1 cellular context compared by ENCODE assay signal in the genomic region with DNA sequence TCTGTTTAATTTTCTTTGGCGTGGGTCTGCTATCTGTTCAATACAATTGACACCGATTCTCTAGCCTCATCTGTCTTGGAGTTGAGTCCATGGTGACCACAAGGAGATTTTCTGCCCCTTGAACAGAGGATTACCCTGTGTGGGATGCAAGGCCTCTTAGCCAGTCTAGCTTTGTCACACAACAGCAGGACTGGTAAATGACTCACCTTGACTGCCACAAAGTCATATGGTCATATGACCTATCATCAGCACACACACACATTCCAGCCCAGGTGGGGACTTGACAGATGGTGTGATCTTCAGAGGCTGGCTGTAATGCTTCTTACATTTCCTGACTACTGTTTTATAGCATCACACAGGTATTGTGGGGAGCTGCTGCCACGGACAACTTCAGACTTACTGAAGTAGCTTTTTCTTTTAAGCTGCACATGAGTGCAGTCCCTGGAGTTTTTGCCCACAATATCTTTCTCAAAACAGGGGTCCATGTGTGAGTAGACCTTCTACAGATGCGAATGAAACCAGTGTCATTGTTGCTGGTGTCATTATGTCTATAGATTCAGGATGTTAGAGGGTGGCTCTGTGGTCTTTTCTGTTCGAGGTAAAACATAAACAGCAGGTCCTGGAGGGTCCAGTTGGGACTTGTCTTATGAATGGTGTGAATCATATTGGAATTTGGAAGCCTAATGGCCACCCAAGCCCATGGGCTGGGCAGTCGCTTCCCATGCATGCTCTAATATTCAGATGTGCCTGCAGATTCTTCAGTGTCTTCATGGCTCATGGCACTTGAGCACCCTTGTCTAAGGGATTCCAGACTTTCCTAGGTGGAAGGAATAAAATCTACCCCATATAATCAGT.
TF ChIP-seq lines count a peak whose summit lies in the region.

No MANE protein-coding gene starts in this region.

TF ChIP-seq in K562, 482 proteins besides CTCF, POLR2A, EP300 and RAD21:
- TF ChIP-seq ARID1B (IDR thresholded peaks at IDR 0.05) (0 out of 2 replicates have a peak, but pooled peaks have one; percentile 8), CBFA2T3 (IDR thresholded peaks at IDR 0.05) (peak; percentile 67), FOSL1 (tag; conservative IDR thresholded peaks at IDR 0.05) (peak; percentile 62), SPI1 (IDR thresholded peaks at IDR 0.05; ENCODE audit: borderline replicate concordance, low read depth, low read length) (no peak), FOXJ3 (CRISPR knock-in tag; IDR thresholded peaks at IDR 0.05) (no peak), CBFA2T2 (conservative IDR thresholded peaks at IDR 0.05) (peak; percentile 47), ZKSCAN3 (CRISPR knock-in tag; IDR thresholded peaks at IDR 0.05) (no peak), KDM1A (IDR thresholded peaks at IDR 0.05) (no peak), MTA1 (IDR thresholded peaks at IDR 0.05; ENCODE audit: borderline replicate concordance) (no peak), TAL1 (IDR thresholded peaks at IDR 0.05) (0 out of 2 replicates have a peak, but pooled peaks have one; percentile 6), HIVEP1 (CRISPR knock-in tag; IDR thresholded peaks at IDR 0.05) (no peak), IRF2 (CRISPR knock-in tag; IDR thresholded peaks at IDR 0.05) (no peak), TSC22D4 (tag; IDR thresholded peaks at IDR 0.05) (no peak)
- TF ChIP-seq, protein P1, sequence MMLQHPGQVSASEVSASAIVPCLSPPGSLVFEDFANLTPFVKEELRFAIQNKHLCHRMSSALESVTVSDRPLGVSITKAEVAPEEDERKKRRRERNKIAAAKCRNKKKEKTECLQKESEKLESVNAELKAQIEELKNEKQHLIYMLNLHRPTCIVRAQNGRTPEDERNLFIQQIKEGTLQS (IDR thresholded peaks at IDR 0.05), result peak; percentile 47; the same call in 1 of the 2 replicates
- TF ChIP-seq, protein P1 (CRISPR knock-in tag; conservative IDR thresholded peaks at IDR 0.05), result no peak
- TF ChIP-seq, protein P2, sequence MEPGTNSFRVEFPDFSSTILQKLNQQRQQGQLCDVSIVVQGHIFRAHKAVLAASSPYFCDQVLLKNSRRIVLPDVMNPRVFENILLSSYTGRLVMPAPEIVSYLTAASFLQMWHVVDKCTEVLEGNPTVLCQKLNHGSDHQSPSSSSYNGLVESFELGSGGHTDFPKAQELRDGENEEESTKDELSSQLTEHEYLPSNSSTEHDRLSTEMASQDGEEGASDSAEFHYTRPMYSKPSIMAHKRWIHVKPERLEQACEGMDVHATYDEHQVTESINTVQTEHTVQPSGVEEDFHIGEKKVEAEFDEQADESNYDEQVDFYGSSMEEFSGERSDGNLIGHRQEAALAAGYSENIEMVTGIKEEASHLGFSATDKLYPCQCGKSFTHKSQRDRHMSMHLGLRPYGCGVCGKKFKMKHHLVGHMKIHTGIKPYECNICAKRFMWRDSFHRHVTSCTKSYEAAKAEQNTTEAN (CRISPR knock-in tag; IDR thresholded peaks at IDR 0.05), result no peak
- TF ChIP-seq, protein P3, sequence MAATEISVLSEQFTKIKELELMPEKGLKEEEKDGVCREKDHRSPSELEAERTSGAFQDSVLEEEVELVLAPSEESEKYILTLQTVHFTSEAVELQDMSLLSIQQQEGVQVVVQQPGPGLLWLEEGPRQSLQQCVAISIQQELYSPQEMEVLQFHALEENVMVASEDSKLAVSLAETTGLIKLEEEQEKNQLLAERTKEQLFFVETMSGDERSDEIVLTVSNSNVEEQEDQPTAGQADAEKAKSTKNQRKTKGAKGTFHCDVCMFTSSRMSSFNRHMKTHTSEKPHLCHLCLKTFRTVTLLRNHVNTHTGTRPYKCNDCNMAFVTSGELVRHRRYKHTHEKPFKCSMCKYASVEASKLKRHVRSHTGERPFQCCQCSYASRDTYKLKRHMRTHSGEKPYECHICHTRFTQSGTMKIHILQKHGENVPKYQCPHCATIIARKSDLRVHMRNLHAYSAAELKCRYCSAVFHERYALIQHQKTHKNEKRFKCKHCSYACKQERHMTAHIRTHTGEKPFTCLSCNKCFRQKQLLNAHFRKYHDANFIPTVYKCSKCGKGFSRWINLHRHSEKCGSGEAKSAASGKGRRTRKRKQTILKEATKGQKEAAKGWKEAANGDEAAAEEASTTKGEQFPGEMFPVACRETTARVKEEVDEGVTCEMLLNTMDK (IDR thresholded peaks at IDR 0.05; ENCODE audit: borderline replicate concordance, insufficient read depth, low read depth, low read length, poor library complexity, severe bottlenecking), result no peak
- TF ChIP-seq, protein P4, sequence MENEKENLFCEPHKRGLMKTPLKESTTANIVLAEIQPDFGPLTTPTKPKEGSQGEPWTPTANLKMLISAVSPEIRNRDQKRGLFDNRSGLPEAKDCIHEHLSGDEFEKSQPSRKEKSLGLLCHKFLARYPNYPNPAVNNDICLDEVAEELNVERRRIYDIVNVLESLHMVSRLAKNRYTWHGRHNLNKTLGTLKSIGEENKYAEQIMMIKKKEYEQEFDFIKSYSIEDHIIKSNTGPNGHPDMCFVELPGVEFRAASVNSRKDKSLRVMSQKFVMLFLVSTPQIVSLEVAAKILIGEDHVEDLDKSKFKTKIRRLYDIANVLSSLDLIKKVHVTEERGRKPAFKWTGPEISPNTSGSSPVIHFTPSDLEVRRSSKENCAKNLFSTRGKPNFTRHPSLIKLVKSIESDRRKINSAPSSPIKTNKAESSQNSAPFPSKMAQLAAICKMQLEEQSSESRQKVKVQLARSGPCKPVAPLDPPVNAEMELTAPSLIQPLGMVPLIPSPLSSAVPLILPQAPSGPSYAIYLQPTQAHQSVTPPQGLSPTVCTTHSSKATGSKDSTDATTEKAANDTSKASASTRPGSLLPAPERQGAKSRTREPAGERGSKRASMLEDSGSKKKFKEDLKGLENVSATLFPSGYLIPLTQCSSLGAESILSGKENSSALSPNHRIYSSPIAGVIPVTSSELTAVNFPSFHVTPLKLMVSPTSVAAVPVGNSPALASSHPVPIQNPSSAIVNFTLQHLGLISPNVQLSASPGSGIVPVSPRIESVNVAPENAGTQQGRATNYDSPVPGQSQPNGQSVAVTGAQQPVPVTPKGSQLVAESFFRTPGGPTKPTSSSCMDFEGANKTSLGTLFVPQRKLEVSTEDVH (IDR thresholded peaks at IDR 0.05; ENCODE audit: low read depth, partially characterized antibody), result no peak
TF ChIP-seq in K562: peak in this region for 6.
